Comparison of ENCODE assay signal across 19 cellular contexts in the genomic region with DNA sequence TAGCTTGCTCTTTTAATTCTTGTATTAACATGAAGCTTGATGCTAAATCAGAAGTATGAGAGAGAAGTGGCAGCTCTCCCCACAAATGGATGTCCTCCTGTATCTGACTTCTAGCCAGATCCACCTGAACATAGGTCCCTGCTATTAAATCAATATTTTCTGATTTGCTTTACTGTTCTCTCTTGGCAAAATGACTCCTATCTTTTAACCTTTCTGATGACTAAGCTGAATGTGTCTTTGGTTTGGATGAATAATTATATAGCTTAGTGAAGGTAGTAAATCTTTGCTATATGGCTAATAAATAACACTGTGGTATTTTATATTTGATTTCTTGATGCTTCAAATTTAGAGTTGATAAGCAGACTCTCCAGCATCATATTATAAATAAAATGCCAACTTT. TPM values are rescaled to one million over a fixed set of nuclear protein-coding genes. Genes with fewer than 3 reads are reported as not detected.
DNase-seq lines count a peak whose midpoint lies in the region; ATAC-seq, FAIRE-seq and TF ChIP-seq lines count a peak whose summit lies in the region.
"Had no signal": no experiment of that assay in that cellular context is flagged by ENCODE, and none has a peak within 500 bp of the region (broad histone marks: within the 10 kb centered on the region; RNA-seq: fewer than 3 reads in every experiment).

No MANE protein-coding gene starts in this region.

- TF ChIP-seq POLR2A in A549 (IDR thresholded peaks at IDR 0.05; ENCODE audit: low read length) (no peak), HCT116 (IDR thresholded peaks at IDR 0.05; ENCODE audit: borderline replicate concordance, extremely low read depth, insufficient read depth, insufficient read length) (no peak), K562 (conservative IDR thresholded peaks at IDR 0.05) (no peak)

- RAD21 ChIA-PET in HCT116 (lab: Charles Lee; ENCODE audit: low non-redundant PET in 1 of 2, low total read pairs in 2 of 2, uncharacterized antibody in 2 of 2, unreplicated experiment in 2 of 2) = no interaction called here

- no peaks in the 10 kb centered on the region for H3K9me1 ChIP-seq in K562 (ENCODE audit: control insufficient read depth, insufficient read depth, low read length)

- POLR2A ChIA-PET in A549 (lab: Yijun Ruan, JAX) (no interaction called here), HCT116 (lab: Charles Lee) (no interaction called here), K562 (lab: Yijun Ruan, JAX) (no interaction called here)

- H3K79me2 ChIP-seq in HCT116 (ENCODE audit: insufficient read depth, low read length) (no peaks in the 10 kb centered on the region), K562 (ENCODE audit: control insufficient read depth, insufficient read depth, low read length) (no peaks in the 10 kb centered on the region)

- no peak for TF ChIP-seq RAD21 in A549 (conservative IDR thresholded peaks at IDR 0.05 in 1 of 2, IDR thresholded peaks at IDR 0.05 in 1 of 2)
- no peak for TF ChIP-seq RAD21 in HCT116 (IDR thresholded peaks at IDR 0.05; ENCODE audit: low read depth)
- no peak for TF ChIP-seq RAD21 in K562 (CRISPR knock-in tag; conservative IDR thresholded peaks at IDR 0.05 in 1 of 2, IDR thresholded peaks at IDR 0.05 in 1 of 2)

- H2AFZ ChIP-seq in HCT116 (ENCODE audit: low read depth, low read length, poor library complexity, severe bottlenecking) = peak overlapping the region; percentile 81
- no peak overlapping the region for H2AFZ ChIP-seq in K562 (ENCODE audit: low read depth, low read length)
- H2AFZ ChIP-seq: GM23338 had no signal

- no peaks in the 10 kb centered on the region for H3K36me3 ChIP-seq in HCT116 (ENCODE audit: control insufficient read depth in 1 of 2, insufficient read depth in 2 of 2, low read length in 2 of 2)
- no peaks in the 10 kb centered on the region for H3K36me3 ChIP-seq in K562 (ENCODE audit: control insufficient read depth, insufficient read depth, low read length)
- H3K36me3 ChIP-seq: BE2C had no signal

- H3K27ac ChIP-seq in A549 (no peak overlapping the region), HCT116 (ENCODE audit: low read depth, low read length) (no peak overlapping the region), K562 (ENCODE audit: extremely low read depth, low read depth, low read length) (no peak overlapping the region)
- H3K27ac ChIP-seq: C4-2B had no signal

- H4K20me1 ChIP-seq in HCT116 (ENCODE audit: insufficient read depth) = no peaks in the 10 kb centered on the region
- no peaks in the 10 kb centered on the region for H4K20me1 ChIP-seq in K562 (replicated peaks; ENCODE audit: control insufficient read depth, insufficient read depth, low read length)

- no peaks in the 10 kb centered on the region for H3K9me2 ChIP-seq in HCT116 (ENCODE audit: insufficient read depth)

- TF ChIP-seq EP300 in A549 (IDR thresholded peaks at IDR 0.05) (no peak), K562 (IDR thresholded peaks at IDR 0.05; ENCODE audit: low read length) (no peak)

- no peak overlapping the region for H3K9ac ChIP-seq in HCT116 (ENCODE audit: low read length)
- no peak overlapping the region for H3K9ac ChIP-seq in K562 (ENCODE audit: insufficient read depth in 1 of 2, low read depth in 2 of 2, low read length in 2 of 2)

- no peaks in the 10 kb centered on the region for H3K27me3 ChIP-seq in HCT116 (ENCODE audit: insufficient read depth, low read length)
- no peaks in the 10 kb centered on the region for H3K27me3 ChIP-seq in K562 (ENCODE audit: control insufficient read depth in 2 of 2, insufficient read depth in 2 of 2, low read length in 2 of 2)
- H3K27me3 ChIP-seq: BE2C had no signal

- BruUV-seq in HCT116 (replicated peaks; lab: Mats Ljungman, UMichigan) = no TSS peak
- no TSS peak for BruUV-seq in K562 (replicated peaks; lab: Mats Ljungman, UMichigan)

- ATAC-seq in A549 (no peak), HCT116 (no peak), K562 (no peak), HG03571 (IDR thresholded peaks at IDR 0.05; ENCODE audit: unreplicated experiment) (no peak)
- ATAC-seq: CD8-positive, alpha-beta T cell; GM23338 had no signal

- FAIRE-seq in A549 (lab: Jason Lieb, UNC) = no peak
- peak; percentile 26 for FAIRE-seq in K562 (lab: Jason Lieb, UNC)
- FAIRE-seq: GM12892, HTR-8/SVneo had no signal

- no peak overlapping the region for H3K4me2 ChIP-seq in A549
- no peak overlapping the region for H3K4me2 ChIP-seq in HCT116 (ENCODE audit: low read length)
- no peak overlapping the region for H3K4me2 ChIP-seq in K562 (ENCODE audit: insufficient read depth, low read length)
- H3K4me2 ChIP-seq: GM23338 had no signal

- intact Hi-C loops in HCT116 (cut with micrococcal nuclease) (no loop called here), K562 (cut with micrococcal nuclease) (no loop called here)

- CTCF ChIA-PET in A549 (lab: Yijun Ruan, JAX) (interaction anchor here (0.6 to 1.4 kb wide), 3 partner anchors 12 to 294 kb away, joined by 3 to 5 read pairs (median 4); no protein-coding TSS in a partner anchor), HCT116 (lab: Charles Lee) (no interaction called here), K562 (lab: Yijun Ruan, JAX; ENCODE audit: low intra/inter-chr PET ratio) (no interaction called here)

- H3K4me1 ChIP-seq in A549 (no peaks in the 10 kb centered on the region), HCT116 (ENCODE audit: control insufficient read depth in 1 of 2, insufficient read depth in 2 of 2, low read length in 2 of 2) (no peaks in the 10 kb centered on the region), K562 (replicated peaks in 1 of 2; ENCODE audit: control insufficient read depth in 2 of 2, insufficient read depth in 2 of 2, low read length in 2 of 2) (no peaks in the 10 kb centered on the region)
- H3K4me1 ChIP-seq: BE2C had no signal

- in situ Hi-C loops in K562 (cut with MboI) = no loop called here

- no peak for DNase-seq in A549 (ENCODE audit: low read depth in 1 of 2, low spot score in 1 of 2)
- DNase-seq in HCT116 (ENCODE audit: low read depth, low spot score) = no peak
- no peak for DNase-seq in K562 (ENCODE audit: extremely low read depth in 1 of 4, low spot score in 3 of 4)
- peak; percentile 32 for DNase-seq in kidney tubule cell (ENCODE audit: low spot score)
- no peak for DNase-seq in NCI-H774 (lab: John Stamatoyannopoulos, UW)
- DNase-seq in activated CD4-positive, alpha-beta T cell treated with anti-CD3 and anti-CD28 coated beads, Interleukin-2, amount 50 U/mL, for 1 hour = no peak
- no peak for DNase-seq in NK-92 (lab: John Stamatoyannopoulos, UW; ENCODE audit: unreplicated experiment)
- DNase-seq: BE2C; CD8-positive, alpha-beta T cell; COR-L47; DND-41; GDM1; H7 had no signal

- TF ChIP-seq CTCF in A549 (IDR thresholded peaks at IDR 0.05) = no peak
- TF ChIP-seq CTCF in HCT116 (IDR thresholded peaks at IDR 0.05 in 2 of 3, conservative IDR thresholded peaks at IDR 0.05 in 1 of 3; ENCODE audit: borderline replicate concordance in 1 of 3, insufficient read depth in 1 of 3, low read depth in 2 of 3, low read length in 2 of 3) = no peak
- no peak for TF ChIP-seq CTCF in K562 (IDR thresholded peaks at IDR 0.05 in 2 of 3, conservative IDR thresholded peaks at IDR 0.05 in 1 of 3; ENCODE audit: insufficient read depth in 2 of 3, low read depth in 1 of 3, low read length in 3 of 3)

- H3K9me3 ChIP-seq in A549 (no peaks in the 10 kb centered on the region), HCT116 (ENCODE audit: control insufficient read depth in 1 of 2, insufficient read depth in 1 of 2, low read depth in 1 of 2, low read length in 2 of 2) (no peaks in the 10 kb centered on the region), K562 (replicated peaks; ENCODE audit: control insufficient read depth, insufficient read depth, low read depth, low read length) (no peaks in the 10 kb centered on the region)
- H3K9me3 ChIP-seq: BE2C had no signal

- H3K4me3 ChIP-seq in A549 (no peak overlapping the region), HCT116 (replicated peaks in 1 of 2; ENCODE audit: low read depth in 1 of 2, low read length in 2 of 2) (no peak overlapping the region), K562 (no peak overlapping the region)
- H3K4me3 ChIP-seq: GM23338 had no signal

TF ChIP-seq in A549, 52 proteins besides CTCF, POLR2A, EP300 and RAD21 (continues in another document):
- TF ChIP-seq NPAS2 (CRISPR knock-in tag; IDR thresholded peaks at IDR 0.05; ENCODE audit: borderline replicate concordance) = no peak
- TF ChIP-seq MAFK (IDR thresholded peaks at IDR 0.05; ENCODE audit: partially characterized antibody) = peak; percentile 75

TF ChIP-seq in HCT116, 20 proteins besides CTCF, POLR2A, EP300 and RAD21 (continues in another document):
- TF ChIP-seq CBX3 (IDR thresholded peaks at IDR 0.05; ENCODE audit: low read depth) = no peak
- TF ChIP-seq EGR1 (IDR thresholded peaks at IDR 0.05; ENCODE audit: low read depth) = no peak

TF ChIP-seq in K562, 482 proteins besides CTCF, POLR2A, EP300 and RAD21 (continues in another document):
- no peak for TF ChIP-seq GATAD2B (IDR thresholded peaks at IDR 0.05; ENCODE audit: borderline replicate concordance)

RNA-seq across cellular contexts. Expression of gene ARL14, which starts 28.3 kb away (rescaled TPM):
- polyA plus RNA-seq in A549 (2011; rRNA removed) (0.44 and 0.48 TPM in 2 replicates), A549 (2017; fragmentation: RNase III; extraction: RNeasy Plus Mini Kit Qiagen cat#74134 plus additional on column Dnase treatment) (0.14 to 0.37 TPM (median 0.24 TPM) in 3 replicates), K562 (2011; rRNA removed) (not detected in 2 replicates), K562 (2014; fragmentation: Illumina TruSeq; extraction: Trizol) (not detected in 2 replicates), K562 (2014; fragmentation: Nextera tagmentation; extraction: Ambion mirVana) (not detected), K562 (2014; rRNA removed) (0.18 TPM in 1 of 2 replicates, not detected in the other)
- polyA plus RNA-seq in A549 (2012; cell fraction: cytosol; rRNA removed) = 0.17 and 0.27 TPM in 2 replicates
- polyA plus RNA-seq in A549 (2012; cell fraction: nucleus; rRNA removed) = 0.09 and 0.10 TPM in 2 replicates
- polyA minus RNA-seq in A549 (2011; rRNA and poly(A)+ RNA removed) = 0.33 TPM in 1 of 2 replicates, not detected in the other
- total RNA-seq in HCT116 (2021; ENCODE audit: unreplicated experiment) (0.42 TPM), K562 (2014; rRNA removed) (not detected in 2 replicates), K562 (2014; rRNA removed; fragmentation: Illumina TruSeq; extraction: Trizol) (not detected in 2 replicates), K562 (2015; rRNA removed; fragmentation: Illumina TruSeq; extraction: Trizol) (0.11 TPM in 1 of 2 replicates, not detected in the other), K562 (2021) (not detected in 2 replicates)
- polyA plus RNA-seq in HCT116 (2012) = 0.56 and 0.87 TPM in 2 replicates
- total RNA-seq in K562 (2011; cell fraction: chromatin; rRNA removed; ENCODE audit: low replicate concordance) = not detected in 2 replicates
- not detected in 2 replicates for total RNA-seq in K562 (2011; cell fraction: nucleolus; rRNA removed)
- not detected in 2 replicates for total RNA-seq in K562 (2011; cell fraction: nucleoplasm; rRNA removed)
- polyA plus RNA-seq in K562 (2011; cell fraction: cytosol; rRNA removed) = not detected in 2 replicates
- not detected in 2 replicates for polyA plus RNA-seq in K562 (2011; cell fraction: nucleus; rRNA removed)
- polyA plus RNA-seq in K562 (2012) = not detected in 2 replicates
- not detected in 2 replicates for polyA minus RNA-seq in K562 (2011; rRNA and poly(A)+ RNA removed)
- polyA minus RNA-seq in K562 (2011; cell fraction: cytosol; rRNA and poly(A)+ RNA removed) = not detected in 2 replicates
- not detected in 2 replicates for polyA minus RNA-seq in K562 (2011; cell fraction: nucleus; rRNA and poly(A)+ RNA removed)
- total RNA-seq: CD8-positive, alpha-beta T cell; GM23338 had no signal
- polyA plus RNA-seq: AG04450, GM23338 had no signal

Comparison
In these comparisons a context has a peak if more than half of its experiments do, and no peak if none do; other contexts are left out.
1. Of the 35 proteins assayed by ChIP-seq in both K562 and A549: peak only in K562: none; only in A549: MAFK; in both: none; in neither: 34.